In genomic region chr16:2459647-2460390, GRCh38 we compare ENCODE assay signal across 1 cellular context.
TF ChIP-seq lines count a peak whose summit lies in the region.

Gene TEDC2, plus strand, starts transcription at chr16:2460109. Its CDS starts 36 bp downstream, at chr16:2460145.

TF ChIP-seq in HepG2, 621 proteins besides CTCF, POLR2A, EP300 and RAD21 (continued from another document and continues in another):
- TF ChIP-seq RXRB (CRISPR knock-in tag; IDR thresholded peaks at IDR 0.05; ENCODE audit: borderline replicate concordance): 0 out of 2 replicates have a peak, but pooled peaks have one; percentile 7
- peak; percentile 83 for TF ChIP-seq NFYB (CRISPR knock-in tag; IDR thresholded peaks at IDR 0.05)
- peak; percentile 75 for TF ChIP-seq POLR2G (IDR thresholded peaks at IDR 0.05; ENCODE audit: low read depth, low read length)
- TF ChIP-seq SP4 (CRISPR knock-in tag; IDR thresholded peaks at IDR 0.05): peak; percentile 95
- 0 out of 2 replicates have a peak, but pooled peaks have one; percentile 39 for TF ChIP-seq TEAD2 (CRISPR knock-in tag; IDR thresholded peaks at IDR 0.05)
- peak; percentile 64 for TF ChIP-seq HNRNPLL (IDR thresholded peaks at IDR 0.05; ENCODE audit: low read depth, low read length, poor library complexity, severe bottlenecking)
- 0 out of 2 replicates have a peak, but pooled peaks have one; percentile 22 for TF ChIP-seq RNF2 (conservative IDR thresholded peaks at IDR 0.05; ENCODE audit: low read depth)
- peak; percentile 50; the same call in 1 of the 2 replicates for TF ChIP-seq KAT8 (CRISPR knock-in tag; IDR thresholded peaks at IDR 0.05)
- peak; percentile 83 for TF ChIP-seq SP2 (CRISPR knock-in tag; IDR thresholded peaks at IDR 0.05)
- peak; percentile 91 for TF ChIP-seq SIN3B (IDR thresholded peaks at IDR 0.05; ENCODE audit: low read length)
- no peak for TF ChIP-seq HCFC1 (IDR thresholded peaks at IDR 0.05; ENCODE audit: low read depth, low read length)
- no peak for TF ChIP-seq GTF3A (CRISPR knock-in tag; conservative IDR thresholded peaks at IDR 0.05)
- TF ChIP-seq ATF7-NPFF (CRISPR knock-in tag; IDR thresholded peaks at IDR 0.05; ENCODE audit: low read depth): no peak
- TF ChIP-seq HNRNPK (IDR thresholded peaks at IDR 0.05; ENCODE audit: low read depth, low read length, poor library complexity, severe bottlenecking): peak; percentile 37
- TF ChIP-seq ZNF331 (CRISPR knock-in tag; IDR thresholded peaks at IDR 0.05): peak; percentile 31; the same call in 1 of the 2 replicates
- peak; percentile 21 for TF ChIP-seq TAF15 (IDR thresholded peaks at IDR 0.05; ENCODE audit: low read depth, low read length, poor library complexity, severe bottlenecking)
- no peak for TF ChIP-seq RFX1 (IDR thresholded peaks at IDR 0.05)
- no peak for TF ChIP-seq SSRP1 (CRISPR knock-in tag; IDR thresholded peaks at IDR 0.05)
- TF ChIP-seq ZNF564 (CRISPR knock-in tag; IDR thresholded peaks at IDR 0.05): no peak
- no peak for TF ChIP-seq ZNF713 (CRISPR knock-in tag; IDR thresholded peaks at IDR 0.05)
- TF ChIP-seq KMT2A (CRISPR knock-in tag; IDR thresholded peaks at IDR 0.05): no peak
- no peak for TF ChIP-seq PRDM4 (CRISPR knock-in tag; IDR thresholded peaks at IDR 0.05; ENCODE audit: borderline replicate concordance)
- TF ChIP-seq ZNF282 (IDR thresholded peaks at IDR 0.05; ENCODE audit: partially characterized antibody): no peak
- TF ChIP-seq EEA1 (CRISPR knock-in tag; IDR thresholded peaks at IDR 0.05; ENCODE audit: borderline replicate concordance): no peak
- peak; percentile 78 for TF ChIP-seq GABPA (IDR thresholded peaks at IDR 0.05; ENCODE audit: low read depth, low read length)
- peak; percentile 92 for TF ChIP-seq GABPA (CRISPR knock-in tag; IDR thresholded peaks at IDR 0.05; ENCODE audit: low read depth)
- TF ChIP-seq RFX5 (IDR thresholded peaks at IDR 0.05; ENCODE audit: low read depth, low read length): no peak
- TF ChIP-seq CENPX (CRISPR knock-in tag; IDR thresholded peaks at IDR 0.05): no peak
- 0 out of 2 replicates have a peak, but pooled peaks have one; percentile 8 for TF ChIP-seq U2AF2 (IDR thresholded peaks at IDR 0.05; ENCODE audit: low read depth, low read length)
- TF ChIP-seq TRAFD1 (CRISPR knock-in tag; IDR thresholded peaks at IDR 0.05; ENCODE audit: borderline replicate concordance): no peak
- peak; percentile 94 for TF ChIP-seq MXD4 (CRISPR knock-in tag; IDR thresholded peaks at IDR 0.05)
- peak; percentile 22; the same call in 1 of the 2 replicates for TF ChIP-seq MLX (CRISPR knock-in tag; IDR thresholded peaks at IDR 0.05)
- TF ChIP-seq ZBTB2 (CRISPR knock-in tag; IDR thresholded peaks at IDR 0.05; ENCODE audit: low read depth): peak; percentile 85
- peak; percentile 8; the same call in 1 of the 2 replicates for TF ChIP-seq ZMYM4 (CRISPR knock-in tag; IDR thresholded peaks at IDR 0.05)
- peak; percentile 44; the same call in 1 of the 2 replicates for TF ChIP-seq NCOR1 (IDR thresholded peaks at IDR 0.05; ENCODE audit: borderline replicate concordance, low read length)
- no peak for TF ChIP-seq MBNL3 (CRISPR knock-in tag; conservative IDR thresholded peaks at IDR 0.05)
- TF ChIP-seq ZFP62 (CRISPR knock-in tag; IDR thresholded peaks at IDR 0.05): no peak
- TF ChIP-seq REL (CRISPR knock-in tag; conservative IDR thresholded peaks at IDR 0.05): no peak
- no peak for TF ChIP-seq ZNF296 (CRISPR knock-in tag; conservative IDR thresholded peaks at IDR 0.05)
- TF ChIP-seq ZNF484 (CRISPR knock-in tag; IDR thresholded peaks at IDR 0.05; ENCODE audit: borderline replicate concordance, low read depth): no peak
- TF ChIP-seq DZIP1 (CRISPR knock-in tag; IDR thresholded peaks at IDR 0.05): 0 out of 2 replicates have a peak, but pooled peaks have one; percentile 12
- no peak for TF ChIP-seq ZNF567 (CRISPR knock-in tag; IDR thresholded peaks at IDR 0.05; ENCODE audit: borderline replicate concordance)
- TF ChIP-seq ZNF143 (CRISPR knock-in tag; IDR thresholded peaks at IDR 0.05): no peak
- TF ChIP-seq ARID4A (CRISPR knock-in tag; IDR thresholded peaks at IDR 0.05; ENCODE audit: borderline replicate concordance): peak; percentile 94; the same call in 1 of the 2 replicates
- TF ChIP-seq ZNF180 (CRISPR knock-in tag; IDR thresholded peaks at IDR 0.05; ENCODE audit: borderline replicate concordance, low read depth): no peak
- peak; percentile 88 for TF ChIP-seq TGIF2 (CRISPR knock-in tag; IDR thresholded peaks at IDR 0.05)
- TF ChIP-seq ZNF34 (CRISPR knock-in tag; IDR thresholded peaks at IDR 0.05; ENCODE audit: borderline replicate concordance): no peak
- TF ChIP-seq ZKSCAN8 (CRISPR knock-in tag; IDR thresholded peaks at IDR 0.05; ENCODE audit: borderline replicate concordance): no peak
- no peak for TF ChIP-seq FOXA3 (CRISPR knock-in tag; IDR thresholded peaks at IDR 0.05)
- no peak for TF ChIP-seq ZBTB42 (CRISPR knock-in tag; IDR thresholded peaks at IDR 0.05)
- no peak for TF ChIP-seq ZNF33A (CRISPR knock-in tag; IDR thresholded peaks at IDR 0.05; ENCODE audit: borderline replicate concordance)
- TF ChIP-seq SOX6 (IDR thresholded peaks at IDR 0.05): no peak
- TF ChIP-seq SOX6 (CRISPR knock-in tag; IDR thresholded peaks at IDR 0.05): no peak
- peak; percentile 92 for TF ChIP-seq ZSCAN21 (CRISPR knock-in tag; IDR thresholded peaks at IDR 0.05; ENCODE audit: borderline replicate concordance)
- 0 out of 2 replicates have a peak, but pooled peaks have one; percentile 15 for TF ChIP-seq KDM2A (CRISPR knock-in tag; IDR thresholded peaks at IDR 0.05; ENCODE audit: borderline replicate concordance, low read depth)
- no peak for TF ChIP-seq ZBTB44 (CRISPR knock-in tag; IDR thresholded peaks at IDR 0.05)
- TF ChIP-seq MAFG (CRISPR knock-in tag; IDR thresholded peaks at IDR 0.05): no peak
- no peak for TF ChIP-seq GMEB2 (CRISPR knock-in tag; IDR thresholded peaks at IDR 0.05; ENCODE audit: low read depth)
